Comparison of ENCODE assay signal across 8 cellular contexts in the genomic region with DNA sequence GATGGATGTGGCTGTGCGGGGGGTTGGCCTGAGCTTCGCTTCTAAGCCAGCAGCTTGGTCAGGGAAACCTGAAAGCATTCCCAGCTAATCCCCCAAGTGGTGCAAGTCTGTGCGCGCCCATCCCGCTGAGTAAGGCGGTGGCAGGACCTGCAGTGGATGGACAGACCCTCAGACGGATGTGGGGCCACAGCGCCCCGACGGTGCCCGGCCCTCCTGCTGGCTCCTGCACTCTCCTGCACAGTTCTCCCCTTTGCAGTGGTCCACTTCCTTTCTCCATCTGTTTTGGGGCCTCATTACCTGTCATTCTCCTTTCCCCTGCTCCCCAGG. TPM values are rescaled to one million over a fixed set of nuclear protein-coding genes. Genes with fewer than 3 reads are reported as not detected.
A peak's percentile ranks its signal among the peaks of the same experiment; 100 is the strongest.
DNase-seq lines count a peak whose midpoint lies in the region; ATAC-seq and TF ChIP-seq lines count a peak whose summit lies in the region.

No MANE protein-coding gene starts in this region.

- no peaks in the 10 kb centered on the region for H3K79me1 ChIP-seq in mesendoderm (ENCODE audit: low read length)

- CTCF ChIA-PET in AG04449 (lab: Yijun Ruan, JAX) = interaction anchor here (0.9 to 2.8 kb wide), 3 partner anchors 9 to 64 kb away, joined by 3 to 15 read pairs (median 5); no protein-coding TSS in a partner anchor

- POLR2A ChIA-PET in AG04449 (lab: Yijun Ruan, JAX) = interaction anchor here (2.3 kb wide), 1 partner anchor 17 kb away, joined by 8 read pairs; the partner anchor contains the start of gene SH2B1

- peaks cover 10% of the 10 kb centered on the region for H3K27me3 Mint-ChIP-seq in HFFc6 (ENCODE audit: insufficient read depth)

- peak overlapping the region; percentile 70 for H3K9ac ChIP-seq in mesendoderm (ENCODE audit: low read length)

- H3K36me3 Mint-ChIP-seq in HFFc6 (ENCODE audit: low read depth) = no peaks in the 10 kb centered on the region; the same call in 1 of the 2 replicates

- H3K27ac Mint-ChIP-seq in HFFc6 = no peak overlapping the region

- no peak overlapping the region for H3K23ac ChIP-seq in mesendoderm (ENCODE audit: low read length)

- H2BK120ac ChIP-seq in mesendoderm (ENCODE audit: low read depth, low read length) = no peak overlapping the region

- H3K36me3 ChIP-seq in mesendoderm (ENCODE audit: control insufficient read depth, insufficient read depth, low read length) = no peaks in the 10 kb centered on the region

- H3K4me2 ChIP-seq in mesendoderm (ENCODE audit: low read length) = peak overlapping the region; percentile 58

- peak overlapping the region; percentile 24; the same call in 1 of the 2 replicates for H3K4me3 Mint-ChIP-seq in HFFc6

- no CpG with 5 or more reads among the region's 11 CpGs for WGBS in mesendoderm (ENCODE audit: extremely low coverage, insufficient coverage, low lambda C conversion rate)

- no peak overlapping the region for H4K8ac ChIP-seq in mesendoderm (ENCODE audit: low read depth, low read length)

- ATAC-seq in HG02884 (IDR thresholded peaks at IDR 0.05; ENCODE audit: unreplicated experiment) (no peak), GM19395 (IDR thresholded peaks at IDR 0.05; ENCODE audit: unreplicated experiment) (no peak)

- H3K18ac ChIP-seq in mesendoderm (ENCODE audit: low read length) = no peak overlapping the region

- H3K4me1 Mint-ChIP-seq in HFFc6 (ENCODE audit: low read depth) = peaks cover 18% of the 10 kb centered on the region

- no peak overlapping the region for H4K5ac ChIP-seq in mesendoderm (ENCODE audit: low read length)

- no peaks in the 10 kb centered on the region; the same call in 1 of the 2 replicates for H3K9me3 Mint-ChIP-seq in HFFc6

- no peak overlapping the region for H3K4ac ChIP-seq in mesendoderm (ENCODE audit: low read depth, low read length)

- no peaks in the 10 kb centered on the region for H3K79me2 ChIP-seq in mesendoderm (ENCODE audit: control insufficient read depth, insufficient read depth, low read length)

- no peak overlapping the region for H2AK5ac ChIP-seq in mesendoderm (ENCODE audit: low read length)

- peak overlapping the region; percentile 73 for H3K56ac ChIP-seq in mesendoderm (ENCODE audit: low read length)

- H3K4me3 ChIP-seq in AG04449 (ENCODE audit: low read depth, low read length) (peak overlapping the region; percentile 53), astrocyte of the spinal cord (ENCODE audit: low read depth, low read length) (peak overlapping the region; percentile 70), mesendoderm (ENCODE audit: low read length) (no peak overlapping the region)

- no peaks in the 10 kb centered on the region for H3K27me3 ChIP-seq in mesendoderm (ENCODE audit: insufficient read depth, low read length, poor library complexity)

- H2BK15ac ChIP-seq in mesendoderm (replicated peaks; ENCODE audit: low read depth) = no peak overlapping the region

- DNase-seq in AG04449 (ENCODE audit: low read depth, low spot score) (no peak), HFFc6 (no peak), astrocyte of the spinal cord (ENCODE audit: low read depth, low spot score) (no peak), mesendoderm (no peak), T-helper 9 cell (no peak), NCI-H2081 treated with DMSO at 0.1 percent for 48 hours (lab: John Stamatoyannopoulos, UW) (no peak)

- in situ Hi-C loops in astrocyte of the spinal cord (cut with HindIII; ENCODE audit: low sequenced_read_pairs) = no loop called here

- H3K4me1 ChIP-seq in mesendoderm (ENCODE audit: control insufficient read depth, low read depth, low read length) = no peaks in the 10 kb centered on the region

- no peak for TF ChIP-seq CTCF in AG04449 (IDR thresholded peaks at IDR 0.05; ENCODE audit: insufficient read depth, low read length, missing control alignments)
- TF ChIP-seq CTCF in HFFc6 (IDR thresholded peaks at IDR 0.05) = no peak
- TF ChIP-seq CTCF in astrocyte of the spinal cord (IDR thresholded peaks at IDR 0.05; ENCODE audit: low read depth, low read length) = no peak

- H2BK5ac ChIP-seq in mesendoderm (ENCODE audit: low read length) = no peak overlapping the region

- no peak overlapping the region for H3K27ac ChIP-seq in mesendoderm (ENCODE audit: low read depth, low read length)

RNA-seq across cellular contexts. Expression of gene ATP2A1, which starts 2.3 kb away (rescaled TPM):
- total RNA-seq in HFFc6 (2021; fragmentation: NEBNext Ultra II Directional; extraction: Animal tissue kit (Norgen Biotek cat#: 25700)) = under 1 TPM; 0.26 to 0.85 (median 0.54) TPM
- 0.44 TPM for polyA plus RNA-seq in mesendoderm (2013, experiment 1 of 2)
- polyA plus RNA-seq in mesendoderm (2013, experiment 2 of 2) = 1.0 TPM

RNA-seq across cellular contexts. Expression of gene SH2B1, which starts 16.9 kb away (rescaled TPM):
- total RNA-seq in HFFc6 (2021; fragmentation: NEBNext Ultra II Directional; extraction: Animal tissue kit (Norgen Biotek cat#: 25700)) = 10 to 100 TPM; 33.9 to 41.0 (median 37.6) TPM
- polyA plus RNA-seq in mesendoderm (2013, experiment 1 of 2) = 12.7 TPM
- polyA plus RNA-seq in mesendoderm (2013, experiment 2 of 2) = 12.5 TPM

RNA-seq across cellular contexts. Expression of gene TUFM, which starts 34.4 kb away (rescaled TPM):
- total RNA-seq in HFFc6 (2021; fragmentation: NEBNext Ultra II Directional; extraction: Animal tissue kit (Norgen Biotek cat#: 25700)) = 100 to 1,000 TPM; 140 to 194 (median 158) TPM
- polyA plus RNA-seq in mesendoderm (2013, experiment 1 of 2) = 162 TPM
- polyA plus RNA-seq in mesendoderm (2013, experiment 2 of 2) = 164 TPM

RNA-seq across cellular contexts. Expression of gene RABEP2, which starts 44.5 kb away (rescaled TPM):
- 10 to 100 TPM; 19.8 to 24.9 (median 21.9) TPM for total RNA-seq in HFFc6 (2021; fragmentation: NEBNext Ultra II Directional; extraction: Animal tissue kit (Norgen Biotek cat#: 25700))
- 7.2 TPM for polyA plus RNA-seq in mesendoderm (2013, experiment 1 of 2)
- polyA plus RNA-seq in mesendoderm (2013, experiment 2 of 2) = 6.6 TPM

RNA-seq across cellular contexts. Expression of gene CD19, which starts 51.2 kb away (rescaled TPM):
- not detected for total RNA-seq in HFFc6 (2021; fragmentation: NEBNext Ultra II Directional; extraction: Animal tissue kit (Norgen Biotek cat#: 25700))
- 0.46 TPM for polyA plus RNA-seq in mesendoderm (2013, experiment 1 of 2)
- 0.39 TPM for polyA plus RNA-seq in mesendoderm (2013, experiment 2 of 2)
